Comparison of ENCODE assay signal across 8 cellular contexts in the genomic region with DNA sequence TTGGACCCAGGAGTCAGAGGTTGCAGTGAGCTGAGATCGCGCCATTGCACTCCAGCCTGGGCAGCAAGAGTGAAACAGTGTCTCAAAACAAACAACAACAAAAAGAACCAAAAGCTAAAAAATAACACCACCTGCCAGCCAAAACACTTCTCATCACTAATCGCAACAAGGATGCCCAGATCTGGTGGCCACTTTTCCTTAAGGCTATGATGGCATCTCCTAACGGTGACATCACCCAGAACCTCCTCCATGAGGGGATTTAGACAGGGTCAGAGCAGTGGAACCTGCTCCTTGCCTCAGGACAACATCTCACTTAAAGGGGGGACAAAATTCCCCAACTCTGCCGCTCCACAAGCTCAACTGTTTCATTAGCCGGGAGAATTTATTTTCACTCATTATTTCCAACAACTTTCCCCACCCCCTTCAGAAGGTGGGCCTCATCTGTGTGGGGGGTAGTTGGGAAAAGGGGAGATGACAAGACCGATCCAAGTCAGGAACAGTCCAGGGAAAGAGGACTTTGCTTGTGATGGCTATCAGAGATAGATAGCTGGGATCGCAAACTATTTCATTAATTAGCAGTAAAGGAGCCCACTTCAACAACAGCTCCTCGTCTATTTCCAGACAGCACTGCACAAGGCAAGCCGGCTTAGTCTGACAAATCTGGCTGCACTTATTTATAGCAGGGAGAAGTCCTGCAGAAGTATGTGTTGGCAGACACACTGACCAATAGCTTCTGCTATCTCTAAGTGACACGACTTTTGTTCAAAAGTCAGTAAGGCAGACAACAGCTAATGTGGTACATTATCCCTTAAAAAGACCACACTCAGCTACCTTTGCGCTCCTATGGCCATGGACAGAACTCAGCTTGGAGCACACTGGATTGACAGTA. TPM values are rescaled to one million over a fixed set of nuclear protein-coding genes. Genes with fewer than 3 reads are reported as not detected.
DNase-seq lines count a peak whose midpoint lies in the region; ATAC-seq and TF ChIP-seq lines count a peak whose summit lies in the region.

No MANE protein-coding gene starts in this region.

- no peak for DNase-seq in GM12865 (ENCODE audit: low read depth)
- DNase-seq in Peyer's patch = no peak
- DNase-seq in epidermal melanocyte (ENCODE audit: insufficient read length, low spot score) = peak; percentile 27
- no peak for DNase-seq in natural killer cell
- DNase-seq in NCI-H2081 treated with DMSO at 0.1 percent for 48 hours (lab: John Stamatoyannopoulos, UW) = no peak
- DNase-seq in NCI-H1436 (lab: John Stamatoyannopoulos, UW) = no peak
- DNase-seq in NCI-H1930 (lab: John Stamatoyannopoulos, UW) = no peak

- H3K27me3 ChIP-seq in Peyer's patch = no peaks in the 10 kb centered on the region

- peaks cover 26 to 27% of the 10 kb centered on the region in 2 donors for H3K4me1 Mint-ChIP-seq in natural killer cell

- intact Hi-C loops in natural killer cell (cut with micrococcal nuclease) = no loop called here

- H3K36me3 Mint-ChIP-seq in natural killer cell = peaks cover 17% of the 10 kb centered on the region

- no peak overlapping the region for H3K27ac ChIP-seq in Peyer's patch

- no peak for ATAC-seq in natural killer cell
- no peak for ATAC-seq in HG03521 (IDR thresholded peaks at IDR 0.05; ENCODE audit: unreplicated experiment)

- no peak for TF ChIP-seq POLR2A in Peyer's patch (IDR thresholded peaks at IDR 0.05)

- peak overlapping the region; percentile 57 for H3K4me3 ChIP-seq in GM12865 (ENCODE audit: low read depth, low read length)
- peak overlapping the region in 3 of 4 donors; percentile 82 to 94 (median 87) for H3K4me3 ChIP-seq in Peyer's patch

- H3K9me3 ChIP-seq in Peyer's patch = no peaks in the 10 kb centered on the region

- H3K4me3 Mint-ChIP-seq in natural killer cell = peak overlapping the region; percentile 92

- peaks cover 0 to 43% (median 0%) of the 10 kb centered on the region in 3 donors for H3K36me3 ChIP-seq in Peyer's patch

- peaks cover 6 to 37% (median 12%) of the 10 kb centered on the region in 4 donors for H3K4me1 ChIP-seq in Peyer's patch

- peak overlapping the region; percentile 88 to 92 for H3K27ac Mint-ChIP-seq in natural killer cell

- no peaks in the 10 kb centered on the region for H3K9me3 Mint-ChIP-seq in natural killer cell

- TF ChIP-seq CTCF in GM12865 (IDR thresholded peaks at IDR 0.05; ENCODE audit: insufficient read depth, low read depth, low read length, missing control alignments) (no peak), Peyer's patch (IDR thresholded peaks at IDR 0.05) (no peak), natural killer cell (IDR thresholded peaks at IDR 0.05) (no peak)

- no peaks in the 10 kb centered on the region for H3K27me3 Mint-ChIP-seq in natural killer cell (ENCODE audit: low read depth in 2 of 2)

RNA-seq across cellular contexts. Expression of gene PABPC4, which starts 2.6 kb away (rescaled TPM):
- total RNA-seq in Peyer's patch (100 to 1,000 TPM; 110 to 177 (median 141) TPM), natural killer cell (100 to 1,000 TPM; 161 to 325 (median 275) TPM)
